Comparison of ENCODE assay signal across 22 cellular contexts in the genomic region with DNA sequence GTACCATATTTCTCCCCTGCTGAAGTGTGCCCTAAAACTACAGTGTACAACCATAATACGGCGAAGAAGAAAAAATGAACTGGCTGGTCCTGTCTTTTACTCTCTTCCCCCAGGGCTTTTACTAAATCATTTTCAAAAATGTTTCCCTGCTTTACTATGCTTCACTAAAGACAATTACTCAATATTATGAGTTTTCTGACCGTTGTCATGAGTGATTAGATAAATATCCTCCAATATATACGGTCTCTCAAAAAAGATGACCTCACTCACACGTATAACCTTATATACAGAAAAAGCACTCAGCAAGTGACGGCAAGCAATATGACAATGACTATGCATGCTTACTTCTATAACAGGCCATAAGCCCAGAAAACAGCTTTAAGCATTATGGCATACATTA.
DNase-seq lines count a peak whose midpoint lies in the region; ATAC-seq and TF ChIP-seq lines count a peak whose summit lies in the region.
"Had no signal": no experiment of that assay in that cellular context is flagged by ENCODE, and none has a peak within 500 bp of the region (broad histone marks: within the 10 kb centered on the region; RNA-seq: fewer than 3 reads in every experiment).

No MANE protein-coding gene starts in this region.

- TF ChIP-seq CTCF in Caco-2 (IDR thresholded peaks at IDR 0.05; ENCODE audit: insufficient read depth in 1 of 2, low read depth in 1 of 2, low read length in 1 of 2, severe bottlenecking in 1 of 2, unreplicated experiment in 1 of 2) (no peak), chondrocyte (IDR thresholded peaks at IDR 0.05) (no peak)

- intact Hi-C loops in Caco-2 (cut with micrococcal nuclease; ENCODE audit: unreplicated experiment): no loop called here

- no TSS peak for BruUV-seq in Caco-2 (replicated peaks; lab: Mats Ljungman, UMichigan)

- peak overlapping the region in 2 of 3 donors; percentile 34 to 81 for H3K27ac Mint-ChIP-seq in CD4-positive, CD25-positive, alpha-beta regulatory T cell
- peak overlapping the region; percentile 53 for H3K27ac Mint-ChIP-seq in Caco-2 (ENCODE audit: unreplicated experiment)
- peak overlapping the region; percentile 12 for H3K27ac Mint-ChIP-seq in chondrocyte (ENCODE audit: unreplicated experiment)
- H3K27ac Mint-ChIP-seq in naive B cell: peak overlapping the region in 4 of 6 donors; percentile 4 to 80 (median 17)
- peak overlapping the region in 1 of 8 donors; percentile 12 for H3K27ac Mint-ChIP-seq in CD8-positive, alpha-beta memory T cell

- H3K27ac ChIP-seq in CD4-positive, CD25-positive, alpha-beta regulatory T cell (ENCODE audit: insufficient read depth, low read length, poor library complexity, severe bottlenecking): no peak overlapping the region
- H3K27ac ChIP-seq in CD8-positive, alpha-beta memory T cell (ENCODE audit: low read depth, low read length): no peak overlapping the region
- H3K27ac ChIP-seq: SK-N-MC had no signal

- H3K4me1 ChIP-seq in CD4-positive, CD25-positive, alpha-beta regulatory T cell (ENCODE audit: control insufficient read depth, insufficient read depth, low read length, poor library complexity, severe bottlenecking): peaks cover 64% of the 10 kb centered on the region
- H3K4me1 ChIP-seq in Caco-2: peaks cover 16% of the 10 kb centered on the region
- H3K4me1 ChIP-seq in CD8-positive, alpha-beta memory T cell (ENCODE audit: insufficient read depth, low read length): peaks cover 50% of the 10 kb centered on the region

- POLR2A ChIA-PET in Caco-2 (lab: Charles Lee): no interaction called here
- POLR2A ChIA-PET in CD8-positive, alpha-beta memory T cell (lab: Charles Lee): no interaction called here

- no peak overlapping the region for H3K4me3 ChIP-seq in CD4-positive, CD25-positive, alpha-beta regulatory T cell (ENCODE audit: low read depth, low read length)
- H3K4me3 ChIP-seq in Caco-2 (ENCODE audit: low read depth, low read length): no peak overlapping the region
- no peak overlapping the region for H3K4me3 ChIP-seq in CD8-positive, alpha-beta memory T cell (ENCODE audit: low read length)
- H3K4me3 ChIP-seq: SK-N-MC had no signal

- no peaks in the 10 kb centered on the region for H3K27me3 ChIP-seq in CD4-positive, CD25-positive, alpha-beta regulatory T cell (ENCODE audit: control insufficient read depth, insufficient read depth, low read length)
- H3K27me3 ChIP-seq in Caco-2 (replicated peaks; ENCODE audit: control insufficient read depth, insufficient read depth, low read length): no peaks in the 10 kb centered on the region
- no peaks in the 10 kb centered on the region for H3K27me3 ChIP-seq in CD8-positive, alpha-beta memory T cell (ENCODE audit: insufficient read depth, low read length, poor library complexity, severe bottlenecking)

- DNase-seq in CD4-positive, CD25-positive, alpha-beta regulatory T cell: no peak
- DNase-seq in Caco-2: no peak
- no peak for DNase-seq in chondrocyte (ENCODE audit: low spot score)
- DNase-seq in naive B cell: no peak
- no peak for DNase-seq in CD8-positive, alpha-beta memory T cell
- no peak for DNase-seq in H4 (ENCODE audit: low spot score)
- no peak for DNase-seq in activated CD4-positive, CD25-positive, alpha-beta regulatory T cell treated with anti-CD3 and anti-CD28 coated beads, Interleukin-2, amount 50 U/mL, for 72 hours
- DNase-seq: ACHN, COR-L47, DMS153, GDM1, GOT3, KG1, MV-4-11, NCI-H1694 treated with DMSO at 0.1 percent for 48 hours, NCI-H2107, NCI-H2227 treated with DMSO at 0.1 percent for 48 hours, NCI-H510A treated with DMSO at 0.1 percent for 48 hours, NCI-H774, SHP77 had no signal

- H3K9me3 ChIP-seq in CD4-positive, CD25-positive, alpha-beta regulatory T cell (ENCODE audit: control insufficient read depth in 2 of 2, low read length in 2 of 2): no peaks in the 10 kb centered on the region
- peaks cover 2% of the 10 kb centered on the region; the same call in 1 of the 2 replicates for H3K9me3 ChIP-seq in Caco-2
- H3K9me3 ChIP-seq in CD8-positive, alpha-beta memory T cell (ENCODE audit: low read length): no peaks in the 10 kb centered on the region

- CTCF ChIA-PET in Caco-2 (lab: Charles Lee): no interaction called here
- CTCF ChIA-PET in CD8-positive, alpha-beta memory T cell (lab: Charles Lee): no interaction called here

- peaks cover 15% of the 10 kb centered on the region for H3K36me3 Mint-ChIP-seq in CD4-positive, CD25-positive, alpha-beta regulatory T cell
- H3K36me3 Mint-ChIP-seq in Caco-2 (ENCODE audit: insufficient read depth, unreplicated experiment) (peaks cover 10% of the 10 kb centered on the region), chondrocyte (ENCODE audit: low read depth) (peaks cover 8% of the 10 kb centered on the region), naive B cell (peaks cover 0 to 19% of the 10 kb centered on the region in 2 donors)
- H3K36me3 Mint-ChIP-seq in CD8-positive, alpha-beta memory T cell: peaks cover 3 to 19% (median 4%) of the 10 kb centered on the region in 3 donors

- no peak for ATAC-seq in CD4-positive, CD25-positive, alpha-beta regulatory T cell (ENCODE audit: low read depth in 2 of 2)
- no peak for ATAC-seq in naive B cell (ENCODE audit: low read depth in 2 of 2)
- no peak for ATAC-seq in GM18502 (IDR thresholded peaks at IDR 0.05; ENCODE audit: poor library complexity, unreplicated experiment)

- peaks cover 44 to 82% (median 65%) of the 10 kb centered on the region in 4 donors for H3K4me1 Mint-ChIP-seq in CD4-positive, CD25-positive, alpha-beta regulatory T cell
- peaks cover 21% of the 10 kb centered on the region for H3K4me1 Mint-ChIP-seq in Caco-2 (ENCODE audit: low read depth, unreplicated experiment)
- H3K4me1 Mint-ChIP-seq in chondrocyte (ENCODE audit: low read depth): peaks cover 77% of the 10 kb centered on the region
- H3K4me1 Mint-ChIP-seq in naive B cell: peaks cover 61 to 81% (median 78%) of the 10 kb centered on the region in 3 donors
- peaks cover 60 to 90% (median 87%) of the 10 kb centered on the region in 3 donors for H3K4me1 Mint-ChIP-seq in CD8-positive, alpha-beta memory T cell

- H3K36me3 ChIP-seq in CD4-positive, CD25-positive, alpha-beta regulatory T cell (ENCODE audit: control insufficient read depth, insufficient read depth, low read length): peaks cover 5% of the 10 kb centered on the region
- no peaks in the 10 kb centered on the region; the same call in 1 of the 2 replicates for H3K36me3 ChIP-seq in Caco-2 (ENCODE audit: control insufficient read depth, insufficient read depth, low read length)
- no peaks in the 10 kb centered on the region for H3K36me3 ChIP-seq in CD8-positive, alpha-beta memory T cell (ENCODE audit: insufficient read depth, low read length)

- H3K9me3 Mint-ChIP-seq in CD4-positive, CD25-positive, alpha-beta regulatory T cell: no peaks in the 10 kb centered on the region
- H3K9me3 Mint-ChIP-seq in Caco-2 (ENCODE audit: unreplicated experiment) (peaks cover 8% of the 10 kb centered on the region), chondrocyte (ENCODE audit: low read depth) (no peaks in the 10 kb centered on the region), naive B cell (no peaks in the 10 kb centered on the region)
- no peaks in the 10 kb centered on the region for H3K9me3 Mint-ChIP-seq in CD8-positive, alpha-beta memory T cell

- H3K4me3 Mint-ChIP-seq in CD4-positive, CD25-positive, alpha-beta regulatory T cell: peak overlapping the region in 2 of 4 donors; percentile 9 to 12
- no peak overlapping the region for H3K4me3 Mint-ChIP-seq in Caco-2 (ENCODE audit: unreplicated experiment)
- H3K4me3 Mint-ChIP-seq in chondrocyte (ENCODE audit: unreplicated experiment): no peak overlapping the region
- H3K4me3 Mint-ChIP-seq in naive B cell: no peak overlapping the region
- H3K4me3 Mint-ChIP-seq in CD8-positive, alpha-beta memory T cell: no peak overlapping the region

- no peaks in the 10 kb centered on the region for H3K27me3 Mint-ChIP-seq in CD4-positive, CD25-positive, alpha-beta regulatory T cell
- no peaks in the 10 kb centered on the region for H3K27me3 Mint-ChIP-seq in Caco-2 (ENCODE audit: insufficient read depth, unreplicated experiment)
- no peaks in the 10 kb centered on the region for H3K27me3 Mint-ChIP-seq in chondrocyte (ENCODE audit: low read depth)
- no peaks in the 10 kb centered on the region for H3K27me3 Mint-ChIP-seq in naive B cell
- H3K27me3 Mint-ChIP-seq in CD8-positive, alpha-beta memory T cell: no peaks in the 10 kb centered on the region
